In the genomic region with DNA sequence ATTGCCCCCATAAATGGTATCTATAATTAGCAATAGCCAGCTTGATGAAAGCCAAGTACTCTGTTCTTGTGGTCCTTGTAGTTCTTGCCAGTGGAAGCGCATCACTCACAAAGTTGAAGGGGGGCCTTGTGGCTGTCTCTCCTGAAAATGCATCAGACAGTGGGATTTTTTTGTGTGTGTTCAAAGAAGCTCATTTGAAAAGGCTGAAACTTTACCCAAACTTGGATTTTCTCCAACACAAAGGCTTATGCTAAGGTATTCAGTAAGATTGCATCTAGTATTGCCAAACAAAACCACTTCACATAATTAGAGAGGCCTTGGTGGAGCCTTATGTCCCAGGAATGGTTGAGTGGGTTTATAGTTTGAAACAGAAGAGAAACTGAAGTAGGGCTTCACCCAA, we compare ENCODE assay signal across 1 cellular context.
TF ChIP-seq lines count a peak whose summit lies in the region.

No MANE protein-coding gene starts in this region.

TF ChIP-seq in HEK293, 187 proteins besides CTCF, POLR2A, EP300 and RAD21 (continued from another document and continues in another):
- TF ChIP-seq, protein P1, sequence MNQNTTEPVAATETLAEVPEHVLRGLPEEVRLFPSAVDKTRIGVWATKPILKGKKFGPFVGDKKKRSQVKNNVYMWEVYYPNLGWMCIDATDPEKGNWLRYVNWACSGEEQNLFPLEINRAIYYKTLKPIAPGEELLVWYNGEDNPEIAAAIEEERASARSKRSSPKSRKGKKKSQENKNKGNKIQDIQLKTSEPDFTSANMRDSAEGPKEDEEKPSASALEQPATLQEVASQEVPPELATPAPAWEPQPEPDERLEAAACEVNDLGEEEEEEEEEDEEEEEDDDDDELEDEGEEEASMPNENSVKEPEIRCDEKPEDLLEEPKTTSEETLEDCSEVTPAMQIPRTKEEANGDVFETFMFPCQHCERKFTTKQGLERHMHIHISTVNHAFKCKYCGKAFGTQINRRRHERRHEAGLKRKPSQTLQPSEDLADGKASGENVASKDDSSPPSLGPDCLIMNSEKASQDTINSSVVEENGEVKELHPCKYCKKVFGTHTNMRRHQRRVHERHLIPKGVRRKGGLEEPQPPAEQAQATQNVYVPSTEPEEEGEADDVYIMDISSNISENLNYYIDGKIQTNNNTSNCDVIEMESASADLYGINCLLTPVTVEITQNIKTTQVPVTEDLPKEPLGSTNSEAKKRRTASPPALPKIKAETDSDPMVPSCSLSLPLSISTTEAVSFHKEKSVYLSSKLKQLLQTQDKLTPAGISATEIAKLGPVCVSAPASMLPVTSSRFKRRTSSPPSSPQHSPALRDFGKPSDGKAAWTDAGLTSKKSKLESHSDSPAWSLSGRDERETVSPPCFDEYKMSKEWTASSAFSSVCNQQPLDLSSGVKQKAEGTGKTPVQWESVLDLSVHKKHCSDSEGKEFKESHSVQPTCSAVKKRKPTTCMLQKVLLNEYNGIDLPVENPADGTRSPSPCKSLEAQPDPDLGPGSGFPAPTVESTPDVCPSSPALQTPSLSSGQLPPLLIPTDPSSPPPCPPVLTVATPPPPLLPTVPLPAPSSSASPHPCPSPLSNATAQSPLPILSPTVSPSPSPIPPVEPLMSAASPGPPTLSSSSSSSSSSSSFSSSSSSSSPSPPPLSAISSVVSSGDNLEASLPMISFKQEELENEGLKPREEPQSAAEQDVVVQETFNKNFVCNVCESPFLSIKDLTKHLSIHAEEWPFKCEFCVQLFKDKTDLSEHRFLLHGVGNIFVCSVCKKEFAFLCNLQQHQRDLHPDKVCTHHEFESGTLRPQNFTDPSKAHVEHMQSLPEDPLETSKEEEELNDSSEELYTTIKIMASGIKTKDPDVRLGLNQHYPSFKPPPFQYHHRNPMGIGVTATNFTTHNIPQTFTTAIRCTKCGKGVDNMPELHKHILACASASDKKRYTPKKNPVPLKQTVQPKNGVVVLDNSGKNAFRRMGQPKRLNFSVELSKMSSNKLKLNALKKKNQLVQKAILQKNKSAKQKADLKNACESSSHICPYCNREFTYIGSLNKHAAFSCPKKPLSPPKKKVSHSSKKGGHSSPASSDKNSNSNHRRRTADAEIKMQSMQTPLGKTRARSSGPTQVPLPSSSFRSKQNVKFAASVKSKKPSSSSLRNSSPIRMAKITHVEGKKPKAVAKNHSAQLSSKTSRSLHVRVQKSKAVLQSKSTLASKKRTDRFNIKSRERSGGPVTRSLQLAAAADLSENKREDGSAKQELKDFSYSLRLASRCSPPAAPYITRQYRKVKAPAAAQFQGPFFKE (tag by site-specific recombination; IDR thresholded peaks at IDR 0.05; ENCODE audit: borderline replicate concordance), result no peak
- TF ChIP-seq, protein P2, sequence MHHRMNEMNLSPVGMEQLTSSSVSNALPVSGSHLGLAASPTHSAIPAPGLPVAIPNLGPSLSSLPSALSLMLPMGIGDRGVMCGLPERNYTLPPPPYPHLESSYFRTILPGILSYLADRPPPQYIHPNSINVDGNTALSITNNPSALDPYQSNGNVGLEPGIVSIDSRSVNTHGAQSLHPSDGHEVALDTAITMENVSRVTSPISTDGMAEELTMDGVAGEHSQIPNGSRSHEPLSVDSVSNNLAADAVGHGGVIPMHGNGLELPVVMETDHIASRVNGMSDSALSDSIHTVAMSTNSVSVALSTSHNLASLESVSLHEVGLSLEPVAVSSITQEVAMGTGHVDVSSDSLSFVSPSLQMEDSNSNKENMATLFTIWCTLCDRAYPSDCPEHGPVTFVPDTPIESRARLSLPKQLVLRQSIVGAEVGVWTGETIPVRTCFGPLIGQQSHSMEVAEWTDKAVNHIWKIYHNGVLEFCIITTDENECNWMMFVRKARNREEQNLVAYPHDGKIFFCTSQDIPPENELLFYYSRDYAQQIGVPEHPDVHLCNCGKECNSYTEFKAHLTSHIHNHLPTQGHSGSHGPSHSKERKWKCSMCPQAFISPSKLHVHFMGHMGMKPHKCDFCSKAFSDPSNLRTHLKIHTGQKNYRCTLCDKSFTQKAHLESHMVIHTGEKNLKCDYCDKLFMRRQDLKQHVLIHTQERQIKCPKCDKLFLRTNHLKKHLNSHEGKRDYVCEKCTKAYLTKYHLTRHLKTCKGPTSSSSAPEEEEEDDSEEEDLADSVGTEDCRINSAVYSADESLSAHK (tag by site-specific recombination; IDR thresholded peaks at IDR 0.05), result peak; percentile 54; the same call in 1 of the 2 replicates
- TF ChIP-seq ZNF529 (tag by site-specific recombination; IDR thresholded peaks at IDR 0.05; ENCODE audit: insufficient replicate concordance), result no peak
- 0 out of 2 replicates have a peak, but pooled peaks have one; percentile 24 for TF ChIP-seq ZBTB17 (tag by site-specific recombination; IDR thresholded peaks at IDR 0.05)
- no peak for TF ChIP-seq ZNF768 (tag by site-specific recombination; IDR thresholded peaks at IDR 0.05)
- TF ChIP-seq, protein P3, sequence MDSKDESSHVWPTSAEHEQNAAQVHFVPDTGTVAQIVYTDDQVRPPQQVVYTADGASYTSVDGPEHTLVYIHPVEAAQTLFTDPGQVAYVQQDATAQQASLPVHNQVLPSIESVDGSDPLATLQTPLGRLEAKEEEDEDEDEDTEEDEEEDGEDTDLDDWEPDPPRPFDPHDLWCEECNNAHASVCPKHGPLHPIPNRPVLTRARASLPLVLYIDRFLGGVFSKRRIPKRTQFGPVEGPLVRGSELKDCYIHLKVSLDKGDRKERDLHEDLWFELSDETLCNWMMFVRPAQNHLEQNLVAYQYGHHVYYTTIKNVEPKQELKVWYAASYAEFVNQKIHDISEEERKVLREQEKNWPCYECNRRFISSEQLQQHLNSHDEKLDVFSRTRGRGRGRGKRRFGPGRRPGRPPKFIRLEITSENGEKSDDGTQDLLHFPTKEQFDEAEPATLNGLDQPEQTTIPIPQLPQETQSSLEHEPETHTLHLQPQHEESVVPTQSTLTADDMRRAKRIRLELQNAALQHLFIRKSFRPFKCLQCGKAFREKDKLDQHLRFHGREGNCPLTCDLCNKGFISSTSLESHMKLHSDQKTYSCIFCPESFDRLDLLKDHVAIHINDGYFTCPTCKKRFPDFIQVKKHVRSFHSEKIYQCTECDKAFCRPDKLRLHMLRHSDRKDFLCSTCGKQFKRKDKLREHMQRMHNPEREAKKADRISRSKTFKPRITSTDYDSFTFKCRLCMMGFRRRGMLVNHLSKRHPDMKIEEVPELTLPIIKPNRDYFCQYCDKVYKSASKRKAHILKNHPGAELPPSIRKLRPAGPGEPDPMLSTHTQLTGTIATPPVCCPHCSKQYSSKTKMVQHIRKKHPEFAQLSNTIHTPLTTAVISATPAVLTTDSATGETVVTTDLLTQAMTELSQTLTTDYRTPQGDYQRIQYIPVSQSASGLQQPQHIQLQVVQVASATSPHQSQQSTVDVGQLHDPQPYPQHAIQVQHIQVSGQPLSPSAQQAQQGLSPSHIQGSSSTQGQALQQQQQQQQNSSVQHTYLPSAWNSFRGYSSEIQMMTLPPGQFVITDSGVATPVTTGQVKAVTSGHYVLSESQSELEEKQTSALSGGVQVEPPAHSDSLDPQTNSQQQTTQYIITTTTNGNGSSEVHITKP (tag by site-specific recombination; IDR thresholded peaks at IDR 0.05), result peak; percentile 23; the same call in 1 of the 2 replicates
- TF ChIP-seq ZNF214 (tag by site-specific recombination; IDR thresholded peaks at IDR 0.05; ENCODE audit: borderline replicate concordance), result no peak
- no peak for TF ChIP-seq ZNF416 (tag by site-specific recombination; IDR thresholded peaks at IDR 0.05)
- no peak for TF ChIP-seq ZNF473 (tag by site-specific recombination; IDR thresholded peaks at IDR 0.05)
- TF ChIP-seq GLI4 (tag by site-specific recombination; IDR thresholded peaks at IDR 0.05), result no peak
- TF ChIP-seq ZNF114 (tag by site-specific recombination; IDR thresholded peaks at IDR 0.05), result no peak
- TF ChIP-seq HOXC10 (CRISPR knock-in tag; IDR thresholded peaks at IDR 0.05), result no peak
- TF ChIP-seq ZIC2 (tag by site-specific recombination; IDR thresholded peaks at IDR 0.05), result no peak
- TF ChIP-seq ZNF266 (tag by site-specific recombination; IDR thresholded peaks at IDR 0.05; ENCODE audit: low read depth), result no peak
- TF ChIP-seq FEZF1 (tag by site-specific recombination; IDR thresholded peaks at IDR 0.05), result 0 out of 2 replicates have a peak, but pooled peaks have one; percentile 39
- TF ChIP-seq GLIS1 (tag by site-specific recombination; IDR thresholded peaks at IDR 0.05), result peak; percentile 26; the same call in 1 of the 2 replicates
- TF ChIP-seq, protein P4, sequence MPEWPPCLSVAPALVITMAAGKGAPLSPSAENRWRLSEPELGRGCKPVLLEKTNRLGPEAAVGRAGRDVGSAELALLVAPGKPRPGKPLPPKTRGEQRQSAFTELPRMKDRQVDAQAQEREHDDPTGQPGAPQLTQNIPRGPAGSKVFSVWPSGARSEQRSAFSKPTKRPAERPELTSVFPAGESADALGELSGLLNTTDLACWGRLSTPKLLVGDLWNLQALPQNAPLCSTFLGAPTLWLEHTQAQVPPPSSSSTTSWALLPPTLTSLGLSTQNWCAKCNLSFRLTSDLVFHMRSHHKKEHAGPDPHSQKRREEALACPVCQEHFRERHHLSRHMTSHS (tag by site-specific recombination; IDR thresholded peaks at IDR 0.05), result no peak
- no peak for TF ChIP-seq ZNF558 (tag by site-specific recombination; IDR thresholded peaks at IDR 0.05)
- no peak for TF ChIP-seq ZNF837 (tag by site-specific recombination; IDR thresholded peaks at IDR 0.05)
- TF ChIP-seq KLF1 (tag by site-specific recombination; IDR thresholded peaks at IDR 0.05), result no peak
- TF ChIP-seq KLF9 (tag by site-specific recombination; IDR thresholded peaks at IDR 0.05; ENCODE audit: low read depth), result no peak
- no peak for TF ChIP-seq GLI2 (tag by site-specific recombination; IDR thresholded peaks at IDR 0.05; ENCODE audit: borderline replicate concordance, low read depth)
- TF ChIP-seq ZNF138 (tag by site-specific recombination; IDR thresholded peaks at IDR 0.05; ENCODE audit: borderline replicate concordance), result no peak
- TF ChIP-seq OVOL3 (tag by site-specific recombination; IDR thresholded peaks at IDR 0.05), result no peak
- TF ChIP-seq OSR2 (tag by site-specific recombination; IDR thresholded peaks at IDR 0.05), result peak; percentile 40; the same call in 1 of the 2 replicates
- TF ChIP-seq, protein P5, sequence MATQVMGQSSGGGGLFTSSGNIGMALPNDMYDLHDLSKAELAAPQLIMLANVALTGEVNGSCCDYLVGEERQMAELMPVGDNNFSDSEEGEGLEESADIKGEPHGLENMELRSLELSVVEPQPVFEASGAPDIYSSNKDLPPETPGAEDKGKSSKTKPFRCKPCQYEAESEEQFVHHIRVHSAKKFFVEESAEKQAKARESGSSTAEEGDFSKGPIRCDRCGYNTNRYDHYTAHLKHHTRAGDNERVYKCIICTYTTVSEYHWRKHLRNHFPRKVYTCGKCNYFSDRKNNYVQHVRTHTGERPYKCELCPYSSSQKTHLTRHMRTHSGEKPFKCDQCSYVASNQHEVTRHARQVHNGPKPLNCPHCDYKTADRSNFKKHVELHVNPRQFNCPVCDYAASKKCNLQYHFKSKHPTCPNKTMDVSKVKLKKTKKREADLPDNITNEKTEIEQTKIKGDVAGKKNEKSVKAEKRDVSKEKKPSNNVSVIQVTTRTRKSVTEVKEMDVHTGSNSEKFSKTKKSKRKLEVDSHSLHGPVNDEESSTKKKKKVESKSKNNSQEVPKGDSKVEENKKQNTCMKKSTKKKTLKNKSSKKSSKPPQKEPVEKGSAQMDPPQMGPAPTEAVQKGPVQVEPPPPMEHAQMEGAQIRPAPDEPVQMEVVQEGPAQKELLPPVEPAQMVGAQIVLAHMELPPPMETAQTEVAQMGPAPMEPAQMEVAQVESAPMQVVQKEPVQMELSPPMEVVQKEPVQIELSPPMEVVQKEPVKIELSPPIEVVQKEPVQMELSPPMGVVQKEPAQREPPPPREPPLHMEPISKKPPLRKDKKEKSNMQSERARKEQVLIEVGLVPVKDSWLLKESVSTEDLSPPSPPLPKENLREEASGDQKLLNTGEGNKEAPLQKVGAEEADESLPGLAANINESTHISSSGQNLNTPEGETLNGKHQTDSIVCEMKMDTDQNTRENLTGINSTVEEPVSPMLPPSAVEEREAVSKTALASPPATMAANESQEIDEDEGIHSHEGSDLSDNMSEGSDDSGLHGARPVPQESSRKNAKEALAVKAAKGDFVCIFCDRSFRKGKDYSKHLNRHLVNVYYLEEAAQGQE (tag by site-specific recombination; IDR thresholded peaks at IDR 0.05), result no peak
- no peak for TF ChIP-seq ZSCAN23 (tag by site-specific recombination; IDR thresholded peaks at IDR 0.05)
- TF ChIP-seq ZNF626 (tag by site-specific recombination; IDR thresholded peaks at IDR 0.05), result no peak
- TF ChIP-seq, protein P6, sequence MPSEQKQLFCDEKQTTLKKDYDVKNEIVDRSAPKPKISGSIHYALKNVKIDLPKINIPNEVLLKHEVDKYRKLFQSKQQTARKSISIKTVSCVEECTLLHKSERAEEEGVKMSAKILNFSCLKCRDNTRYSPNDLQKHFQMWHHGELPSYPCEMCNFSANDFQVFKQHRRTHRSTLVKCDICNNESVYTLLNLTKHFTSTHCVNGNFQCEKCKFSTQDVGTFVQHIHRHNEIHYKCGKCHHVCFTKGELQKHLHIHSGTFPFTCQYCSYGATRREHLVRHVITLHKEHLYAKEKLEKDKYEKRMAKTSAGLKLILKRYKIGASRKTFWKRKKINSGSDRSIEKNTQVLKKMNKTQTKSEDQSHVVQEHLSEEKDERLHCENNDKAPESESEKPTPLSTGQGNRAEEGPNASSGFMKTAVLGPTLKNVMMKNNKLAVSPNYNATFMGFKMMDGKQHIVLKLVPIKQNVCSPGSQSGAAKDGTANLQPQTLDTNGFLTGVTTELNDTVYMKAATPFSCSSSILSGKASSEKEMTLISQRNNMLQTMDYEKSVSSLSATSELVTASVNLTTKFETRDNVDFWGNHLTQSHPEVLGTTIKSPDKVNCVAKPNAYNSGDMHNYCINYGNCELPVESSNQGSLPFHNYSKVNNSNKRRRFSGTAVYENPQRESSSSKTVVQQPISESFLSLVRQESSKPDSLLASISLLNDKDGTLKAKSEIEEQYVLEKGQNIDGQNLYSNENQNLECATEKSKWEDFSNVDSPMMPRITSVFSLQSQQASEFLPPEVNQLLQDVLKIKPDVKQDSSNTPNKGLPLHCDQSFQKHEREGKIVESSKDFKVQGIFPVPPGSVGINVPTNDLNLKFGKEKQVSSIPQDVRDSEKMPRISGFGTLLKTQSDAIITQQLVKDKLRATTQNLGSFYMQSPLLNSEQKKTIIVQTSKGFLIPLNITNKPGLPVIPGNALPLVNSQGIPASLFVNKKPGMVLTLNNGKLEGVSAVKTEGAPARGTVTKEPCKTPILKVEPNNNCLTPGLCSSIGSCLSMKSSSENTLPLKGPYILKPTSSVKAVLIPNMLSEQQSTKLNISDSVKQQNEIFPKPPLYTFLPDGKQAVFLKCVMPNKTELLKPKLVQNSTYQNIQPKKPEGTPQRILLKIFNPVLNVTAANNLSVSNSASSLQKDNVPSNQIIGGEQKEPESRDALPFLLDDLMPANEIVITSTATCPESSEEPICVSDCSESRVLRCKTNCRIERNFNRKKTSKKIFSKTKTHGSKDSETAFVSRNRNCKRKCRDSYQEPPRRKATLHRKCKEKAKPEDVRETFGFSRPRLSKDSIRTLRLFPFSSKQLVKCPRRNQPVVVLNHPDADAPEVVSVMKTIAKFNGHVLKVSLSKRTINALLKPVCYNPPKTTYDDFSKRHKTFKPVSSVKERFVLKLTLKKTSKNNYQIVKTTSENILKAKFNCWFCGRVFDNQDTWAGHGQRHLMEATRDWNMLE (tag by site-specific recombination; conservative IDR thresholded peaks at IDR 0.05; ENCODE audit: low read depth), result no peak
- 0 out of 2 replicates have a peak, but pooled peaks have one; percentile 32 for TF ChIP-seq IKZF3 (tag by site-specific recombination; IDR thresholded peaks at IDR 0.05)
- TF ChIP-seq SP7 (tag by site-specific recombination; IDR thresholded peaks at IDR 0.05), result peak; percentile 36; the same call in 1 of the 2 replicates
- TF ChIP-seq SP2 (tag by site-specific recombination; IDR thresholded peaks at IDR 0.05), result no peak
- TF ChIP-seq ZNF571 (tag by site-specific recombination; IDR thresholded peaks at IDR 0.05), result no peak
